ENCODE assay signal across 8 cellular contexts in genomic region chr10:113788604-113789083, GRCh38. TPM values are rescaled to one million over a fixed set of nuclear protein-coding genes. Genes with fewer than 3 reads are reported as not detected.
DNase-seq lines count a peak whose midpoint lies in the region; ATAC-seq and TF ChIP-seq lines count a peak whose summit lies in the region.

No MANE protein-coding gene starts in this region.

- no peaks in the 10 kb centered on the region for H3K4me1 Mint-ChIP-seq in activated T-helper 17 cell treated with anti-CD3 and anti-CD28 coated beads, Interleukin-2, amount 50 U/mL, for 72 hours

- H3K36me3 Mint-ChIP-seq in activated T-helper 17 cell treated with anti-CD3 and anti-CD28 coated beads, Interleukin-2, amount 50 U/mL, for 72 hours (ENCODE audit: low read depth), result no peaks in the 10 kb centered on the region

- BruUV-seq in A673 (replicated peaks; lab: Mats Ljungman, UMichigan), result no TSS peak

- peaks cover 24% of the 10 kb centered on the region for H3K4me1 ChIP-seq in A673 (ENCODE audit: insufficient read depth, low read length, poor library complexity, severe bottlenecking)

- CTCF ChIA-PET in A673 (lab: Charles Lee), result no interaction called here

- no peaks in the 10 kb centered on the region for H3K9me3 ChIP-seq in A673 (ENCODE audit: low read depth, low read length, poor library complexity, severe bottlenecking)

- intact Hi-C loops in A673 (cut with micrococcal nuclease; ENCODE audit: unreplicated experiment), result no loop called here

- H3K36me3 ChIP-seq in A673 (ENCODE audit: insufficient read depth, low read length, poor library complexity, severe bottlenecking), result no peaks in the 10 kb centered on the region

- H3K4me3 ChIP-seq in A673 (ENCODE audit: low read depth, low read length, poor library complexity, severe bottlenecking), result no peak overlapping the region

- ATAC-seq in GM19043 (IDR thresholded peaks at IDR 0.05; ENCODE audit: low read depth, unreplicated experiment) (peak; percentile 77), HG03159 (IDR thresholded peaks at IDR 0.05; ENCODE audit: unreplicated experiment) (peak; percentile 81)
- ATAC-seq in activated T-helper 17 cell treated with anti-CD3 and anti-CD28 coated beads, Interleukin-2, amount 50 U/mL, for 72 hours (replicated peaks), result peak; percentile 14

- POLR2A ChIA-PET in A673 (lab: Charles Lee; ENCODE audit: low non-redundant PET), result no interaction called here

- H3K27ac ChIP-seq in A673 (ENCODE audit: low read depth, low read length, poor library complexity, severe bottlenecking), result peak overlapping the region; percentile 41

- no peaks in the 10 kb centered on the region for H3K9me3 Mint-ChIP-seq in activated T-helper 17 cell treated with anti-CD3 and anti-CD28 coated beads, Interleukin-2, amount 50 U/mL, for 72 hours

- H3K27me3 ChIP-seq in A673 (replicated peaks; ENCODE audit: insufficient read depth, low read depth, low read length, poor library complexity), result no peaks in the 10 kb centered on the region

- peaks cover 24% of the 10 kb centered on the region for H3K27me3 Mint-ChIP-seq in activated T-helper 17 cell treated with anti-CD3 and anti-CD28 coated beads, Interleukin-2, amount 50 U/mL, for 72 hours

- H3K4me3 Mint-ChIP-seq in activated T-helper 17 cell treated with anti-CD3 and anti-CD28 coated beads, Interleukin-2, amount 50 U/mL, for 72 hours, result no peak overlapping the region

- TF ChIP-seq CTCF in A673 (conservative IDR thresholded peaks at IDR 0.05; ENCODE audit: low read depth, low read length), result no peak

- H3K27ac Mint-ChIP-seq in activated T-helper 17 cell treated with anti-CD3 and anti-CD28 coated beads, Interleukin-2, amount 50 U/mL, for 72 hours, result no peak overlapping the region

- DNase-seq in A673 (ENCODE audit: low spot score) (peak; percentile 68), kidney tubule cell (ENCODE audit: low spot score) (peak; percentile 80), activated T-cell treated with anti-CD3 and anti-CD28 coated beads for 4 hours (no peak), NCI-H1436 (lab: John Stamatoyannopoulos, UW) (no peak), NCI-H1436 treated with DMSO at 0.1 percent for 48 hours (lab: John Stamatoyannopoulos, UW) (no peak)

RNA-seq across cellular contexts. Expression of gene PLEKHS1, which starts 37.2 kb away (rescaled TPM):
- total RNA-seq in A673 (2021), result 0.09 TPM in 1 of 2 replicates, not detected in the other
- total RNA-seq in activated T-helper 17 cell treated with anti-CD3 and anti-CD28 coated beads, Interleukin-2, amount 50 U/mL, for 72 hours, result not detected

Comparison
In these comparisons a context has a peak if more than half of its experiments do, and no peak if none do; other contexts are left out.
1. DNase-seq: peak in A673 (single experiment) and kidney tubule cell (single experiment); none in activated T-cell treated with anti-CD3 and anti-CD28 coated beads for 4 hours (single experiment), NCI-H1436 (single experiment) and NCI-H1436 treated with DMSO at 0.1 percent for 48 hours (single experiment).
2. ATAC-seq: peak in every context shown above with its lines; median percentile 81 in HG03159; 77 in GM19043; 14 in activated T-helper 17 cell treated with anti-CD3 and anti-CD28 coated beads, Interleukin-2, amount 50 U/mL, for 72 hours.